In the genomic region with DNA sequence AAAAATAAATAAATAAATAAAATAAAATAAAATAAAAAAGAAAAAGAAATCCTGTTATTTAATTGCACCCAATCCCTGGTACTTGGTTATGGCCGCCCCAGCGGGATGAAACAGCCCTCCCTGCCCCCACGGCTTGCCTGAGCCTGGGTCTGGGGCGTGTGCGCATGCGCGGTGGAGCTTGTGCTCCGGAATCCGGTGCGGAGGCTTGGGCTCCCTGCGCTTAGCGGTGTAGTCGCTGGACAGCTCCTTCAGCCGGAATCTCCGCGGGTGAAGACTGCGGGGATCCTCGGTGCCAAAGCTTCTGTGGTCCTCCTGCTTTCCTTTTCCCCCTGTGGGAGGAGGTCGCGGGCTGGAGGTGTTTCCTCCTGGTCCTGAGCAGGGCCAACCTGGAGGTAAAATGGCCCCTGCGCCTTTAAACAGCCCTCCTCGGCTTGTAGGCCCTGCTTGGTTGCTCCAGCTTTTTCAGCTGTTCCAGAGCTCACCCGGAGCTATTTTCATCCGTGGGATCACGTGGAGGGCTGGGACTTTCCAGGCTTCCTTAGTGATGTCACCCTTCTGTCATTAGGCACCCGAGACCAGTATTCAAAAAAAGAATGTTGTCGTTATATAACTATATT, we compare ENCODE assay signal across 8 cellular contexts. TPM values are rescaled to one million over a fixed set of nuclear protein-coding genes. Genes with fewer than 3 reads are reported as not detected.
DNase-seq lines count a peak whose midpoint lies in the region; ATAC-seq and TF ChIP-seq lines count a peak whose summit lies in the region.

A gene with protein sequence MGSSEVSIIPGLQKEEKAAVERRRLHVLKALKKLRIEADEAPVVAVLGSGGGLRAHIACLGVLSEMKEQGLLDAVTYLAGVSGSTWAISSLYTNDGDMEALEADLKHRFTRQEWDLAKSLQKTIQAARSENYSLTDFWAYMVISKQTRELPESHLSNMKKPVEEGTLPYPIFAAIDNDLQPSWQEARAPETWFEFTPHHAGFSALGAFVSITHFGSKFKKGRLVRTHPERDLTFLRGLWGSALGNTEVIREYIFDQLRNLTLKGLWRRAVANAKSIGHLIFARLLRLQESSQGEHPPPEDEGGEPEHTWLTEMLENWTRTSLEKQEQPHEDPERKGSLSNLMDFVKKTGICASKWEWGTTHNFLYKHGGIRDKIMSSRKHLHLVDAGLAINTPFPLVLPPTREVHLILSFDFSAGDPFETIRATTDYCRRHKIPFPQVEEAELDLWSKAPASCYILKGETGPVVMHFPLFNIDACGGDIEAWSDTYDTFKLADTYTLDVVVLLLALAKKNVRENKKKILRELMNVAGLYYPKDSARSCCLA (minus strand): TSS at position 468 of the 617 bp plus-strand sequence. CDS start 4,288 bp downstream, outside the sequence.

- WGBS in right lobe of liver (ENCODE audit: insufficient coverage, low coverage, low lambda C conversion rate, missing lambda C conversion rate), result under 1% methylated on average over 19 of the region's 27 CpGs

- H3K36me3 ChIP-seq in right lobe of liver, result no peaks in the 10 kb centered on the region

- ATAC-seq in HG03521 (IDR thresholded peaks at IDR 0.05; ENCODE audit: unreplicated experiment), result peak; percentile 47
- ATAC-seq in right lobe of liver, result peak; percentile 83 to 90 (median 85)
- ATAC-seq in GM19351 (IDR thresholded peaks at IDR 0.05; ENCODE audit: unreplicated experiment), result no peak

- TF ChIP-seq CTCF in GM12875 (IDR thresholded peaks at IDR 0.05; ENCODE audit: borderline replicate concordance, insufficient read depth, low read depth, low read length) (no peak), right lobe of liver (IDR thresholded peaks at IDR 0.05) (no peak)

- POLR2A ChIA-PET in activated CD4-positive, alpha-beta memory T cell treated with anti-CD3 and anti-CD28 coated beads, Interleukin-2, amount 10 ng/mL, durations not matched to agents 7 days and 5 days (lab: Charles Lee), result interaction anchor here (0.6 to 1.8 kb wide), 15 partner anchors 9 to 253 kb away, joined by 3 to 7 read pairs (median 4); a partner anchor contains a TSS

- peak within 1 kb of the TSS; percentile 74 for H3K27ac Mint-ChIP-seq in activated CD4-positive, alpha-beta memory T cell treated with anti-CD3 and anti-CD28 coated beads, Interleukin-2, amount 10 ng/mL, durations not matched to agents 7 days and 5 days

- no peaks in the 10 kb centered on the region for H3K9me3 Mint-ChIP-seq in activated CD4-positive, alpha-beta memory T cell treated with anti-CD3 and anti-CD28 coated beads, Interleukin-2, amount 10 ng/mL, durations not matched to agents 7 days and 5 days

- peak within 1 kb of the TSS; percentile 77 for H3K4me3 Mint-ChIP-seq in activated CD4-positive, alpha-beta memory T cell treated with anti-CD3 and anti-CD28 coated beads, Interleukin-2, amount 10 ng/mL, durations not matched to agents 7 days and 5 days

- H3K27me3 ChIP-seq in right lobe of liver, result no peaks in the 10 kb centered on the region

- CTCF ChIA-PET in activated CD4-positive, alpha-beta memory T cell treated with anti-CD3 and anti-CD28 coated beads, Interleukin-2, amount 10 ng/mL, durations not matched to agents 7 days and 5 days (lab: Charles Lee), result interaction anchor here (1.1 to 6.1 kb wide), 7 partner anchors 9 to 150 kb away, joined by 3 to 59 read pairs (median 3); no protein-coding TSS in a partner anchor

- peaks cover 0 to 8% (median 0%) of the 10 kb centered on the region in 4 donors for H3K4me1 ChIP-seq in right lobe of liver

- intact Hi-C loops in right lobe of liver (cut with DNase I), result loop anchor here in 1 of 2 donors (5.0 kb wide), 1 partner anchor 37 kb away; no protein-coding TSS in a partner anchor

- H3K27me3 Mint-ChIP-seq in activated CD4-positive, alpha-beta memory T cell treated with anti-CD3 and anti-CD28 coated beads, Interleukin-2, amount 10 ng/mL, durations not matched to agents 7 days and 5 days, result no peaks in the 10 kb centered on the region

- DNase-seq in NCI-H748 treated with DMSO at 0.1 percent for 48 hours (lab: John Stamatoyannopoulos, UW) (peak; percentile 69), ecto neural progenitor cell (ENCODE audit: low spot score) (peak; percentile 92), right lobe of liver (peak; percentile 92)
- peak; percentile 83 for DNase-seq in activated CD4-positive, alpha-beta memory T cell treated with anti-CD3 and anti-CD28 coated beads, Interleukin-2, amount 10 ng/mL, durations not matched to agents 7 days and 5 days
- DNase-seq in stimulated activated CD4-positive, alpha-beta T cell treated with anti-CD3 and anti-CD28 coated beads, Interleukin-4, amount 100 ng/mL, for 1 hour, result peak; percentile 87

- H3K4me1 Mint-ChIP-seq in activated CD4-positive, alpha-beta memory T cell treated with anti-CD3 and anti-CD28 coated beads, Interleukin-2, amount 10 ng/mL, durations not matched to agents 7 days and 5 days, result peaks cover 25% of the 10 kb centered on the region

- TF ChIP-seq POLR2A in right lobe of liver (IDR thresholded peaks at IDR 0.05), result peak; percentile 82

- H3K9me3 ChIP-seq in right lobe of liver, result no peaks in the 10 kb centered on the region

- H3K4me3 ChIP-seq in GM12875 (ENCODE audit: low read depth, low read length) (peak within 1 kb of the TSS; percentile 72), right lobe of liver (peak within 1 kb of the TSS; percentile 48 to 66 (median 64))

- peaks cover 5% of the 10 kb centered on the region for H3K36me3 Mint-ChIP-seq in activated CD4-positive, alpha-beta memory T cell treated with anti-CD3 and anti-CD28 coated beads, Interleukin-2, amount 10 ng/mL, durations not matched to agents 7 days and 5 days (ENCODE audit: low read depth)

- peak within 1 kb of the TSS; percentile 88 to 98 (median 97) for H3K27ac ChIP-seq in right lobe of liver

RNA-seq across cellular contexts. Expression of the gene that starts here (rescaled TPM):
- 10 to 100 TPM; 10.8 to 11.5 TPM for total RNA-seq in activated CD4-positive, alpha-beta memory T cell treated with anti-CD3 and anti-CD28 coated beads, Interleukin-2, amount 10 ng/mL, durations not matched to agents 7 days and 5 days
- 10 to 100 TPM in 3 of 6 experiments, 1 to 10 TPM in 3; 3.8 to 29.7 (median 9.8) TPM for total RNA-seq in right lobe of liver
